ENCODE assay signal across 18 cellular contexts in the genomic region with DNA sequence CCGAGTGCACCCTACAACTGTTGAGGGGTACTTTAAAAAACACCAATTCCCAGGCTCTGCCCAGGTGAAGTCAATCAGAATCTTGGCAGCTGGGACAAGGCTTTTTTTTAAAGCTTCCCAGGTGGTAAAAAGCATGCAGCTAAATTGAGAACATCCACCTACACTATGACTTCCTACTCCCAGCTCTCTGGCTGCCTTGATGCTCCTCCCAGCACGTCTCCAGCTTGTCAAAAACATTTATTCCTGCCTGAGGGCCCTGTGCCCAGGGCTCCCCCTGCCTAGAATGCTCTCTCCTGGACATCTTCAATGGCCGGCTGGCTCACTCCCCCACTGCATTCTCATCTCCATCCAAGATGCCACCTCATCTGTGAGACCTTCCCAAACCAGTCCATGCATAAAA. TPM values are rescaled to one million over a fixed set of nuclear protein-coding genes. Genes with fewer than 3 reads are reported as not detected.
A peak's percentile ranks its signal among the peaks of the same experiment; 100 is the strongest.
DNase-seq lines count a peak whose midpoint lies in the region; ATAC-seq and TF ChIP-seq lines count a peak whose summit lies in the region.
"Had no signal": no experiment of that assay in that cellular context is flagged by ENCODE, and none has a peak within 500 bp of the region (broad histone marks: within the 10 kb centered on the region; RNA-seq: fewer than 3 reads in every experiment).

No MANE protein-coding gene starts in this region.

- peak overlapping the region; percentile 31; the same call in 1 of the 2 replicates for H3K9ac ChIP-seq in Karpas-422 (ENCODE audit: low read length)

- H3K4me2 ChIP-seq in Karpas-422 (ENCODE audit: low read depth, low read length, poor library complexity, severe bottlenecking), result peak overlapping the region; percentile 46

- no peak for DNase-seq in activated naive CD4-positive, alpha-beta T cell (lab: John Stamatoyannopoulos, UW)
- DNase-seq in Karpas-422 (no peak), chondrocyte (ENCODE audit: low spot score) (no peak), NCI-H2081 (lab: John Stamatoyannopoulos, UW) (no peak)
- DNase-seq in stimulated activated naive B cell treated with anti-CD40 and anti-IgM and Interleukin-4, amounts not matched to agents 10 μg/mL and 1 μg/mL and 100 μg/mL, for 72 hours, result no peak
- DNase-seq: Calu3, endodermal cell, KBM-7, NCI-H187, NCI-H774, pancreas, Right ventricle myocardium superior, sigmoid colon had no signal

- H3K4me3 ChIP-seq in Karpas-422 (ENCODE audit: low read length), result no peak overlapping the region
- H3K4me3 ChIP-seq: HAP-1, pancreas, sigmoid colon, tibial nerve had no signal

- H2AFZ ChIP-seq in Karpas-422 (ENCODE audit: low read length), result no peak overlapping the region

- H3K4me3 Mint-ChIP-seq in activated naive CD4-positive, alpha-beta T cell treated with anti-CD3 and anti-CD28 coated beads, Interleukin-2, amount 50 U/mL, for 24 hours, result no peak overlapping the region
- no peak overlapping the region for H3K4me3 Mint-ChIP-seq in chondrocyte (ENCODE audit: unreplicated experiment)
- peak overlapping the region; percentile 32 to 38 for H3K4me3 Mint-ChIP-seq in stimulated activated naive B cell treated with anti-CD40 and anti-IgM and Interleukin-4, amounts not matched to agents 10 μg/mL and 1 μg/mL and 100 μg/mL, for 72 hours
- H3K4me3 Mint-ChIP-seq: endodermal cell had no signal

- H3K36me3 ChIP-seq in Karpas-422 (ENCODE audit: insufficient read depth, low read length), result peaks cover 58% of the 10 kb centered on the region

- peak overlapping the region; percentile 74 for H3K27ac Mint-ChIP-seq in activated naive CD4-positive, alpha-beta T cell treated with anti-CD3 and anti-CD28 coated beads, Interleukin-2, amount 50 U/mL, for 24 hours
- peak overlapping the region; percentile 22 for H3K27ac Mint-ChIP-seq in chondrocyte (ENCODE audit: unreplicated experiment)
- peak overlapping the region; percentile 84 for H3K27ac Mint-ChIP-seq in stimulated activated naive B cell treated with anti-CD40 and anti-IgM and Interleukin-4, amounts not matched to agents 10 μg/mL and 1 μg/mL and 100 μg/mL, for 72 hours
- H3K27ac Mint-ChIP-seq: endodermal cell had no signal

- H3K4me1 Mint-ChIP-seq in activated naive CD4-positive, alpha-beta T cell treated with anti-CD3 and anti-CD28 coated beads, Interleukin-2, amount 50 U/mL, for 24 hours, result peaks cover 90% of the 10 kb centered on the region
- H3K4me1 Mint-ChIP-seq in chondrocyte (ENCODE audit: low read depth), result peaks cover 8% of the 10 kb centered on the region
- H3K4me1 Mint-ChIP-seq in stimulated activated naive B cell treated with anti-CD40 and anti-IgM and Interleukin-4, amounts not matched to agents 10 μg/mL and 1 μg/mL and 100 μg/mL, for 72 hours, result peaks cover 54 to 81% of the 10 kb centered on the region in 2 donors

- peaks cover 28% of the 10 kb centered on the region for H3K4me1 ChIP-seq in Karpas-422 (ENCODE audit: low read length)

- no peaks in the 10 kb centered on the region for H3K9me3 Mint-ChIP-seq in activated naive CD4-positive, alpha-beta T cell treated with anti-CD3 and anti-CD28 coated beads, Interleukin-2, amount 50 U/mL, for 24 hours
- H3K9me3 Mint-ChIP-seq in chondrocyte (ENCODE audit: low read depth), result no peaks in the 10 kb centered on the region
- no peaks in the 10 kb centered on the region for H3K9me3 Mint-ChIP-seq in stimulated activated naive B cell treated with anti-CD40 and anti-IgM and Interleukin-4, amounts not matched to agents 10 μg/mL and 1 μg/mL and 100 μg/mL, for 72 hours
- H3K9me3 Mint-ChIP-seq: endodermal cell had no signal

- no peak for ATAC-seq in stimulated activated naive B cell treated with anti-CD40 and anti-IgM and Interleukin-4, amounts not matched to agents 10 μg/mL and 1 μg/mL and 100 μg/mL, for 72 hours (replicated peaks)
- no peak for ATAC-seq in HG03521 (IDR thresholded peaks at IDR 0.05; ENCODE audit: unreplicated experiment)
- ATAC-seq: pancreas had no signal

- TF ChIP-seq CTCF in chondrocyte (IDR thresholded peaks at IDR 0.05), result no peak

- peaks cover 39% of the 10 kb centered on the region for H3K36me3 Mint-ChIP-seq in activated naive CD4-positive, alpha-beta T cell treated with anti-CD3 and anti-CD28 coated beads, Interleukin-2, amount 50 U/mL, for 24 hours
- peaks cover 30% of the 10 kb centered on the region for H3K36me3 Mint-ChIP-seq in chondrocyte (ENCODE audit: low read depth)
- peaks cover 59 to 89% of the 10 kb centered on the region in 2 donors for H3K36me3 Mint-ChIP-seq in stimulated activated naive B cell treated with anti-CD40 and anti-IgM and Interleukin-4, amounts not matched to agents 10 μg/mL and 1 μg/mL and 100 μg/mL, for 72 hours

- no peaks in the 10 kb centered on the region for H3K9me2 ChIP-seq in Karpas-422 (replicated peaks; ENCODE audit: insufficient read depth, low read length)

- peaks cover 16% of the 10 kb centered on the region for H4K20me1 ChIP-seq in Karpas-422 (ENCODE audit: insufficient read depth, low read depth, low read length)

- H3K27me3 Mint-ChIP-seq in activated naive CD4-positive, alpha-beta T cell treated with anti-CD3 and anti-CD28 coated beads, Interleukin-2, amount 50 U/mL, for 24 hours, result no peaks in the 10 kb centered on the region
- H3K27me3 Mint-ChIP-seq in chondrocyte (ENCODE audit: low read depth), result no peaks in the 10 kb centered on the region
- no peaks in the 10 kb centered on the region for H3K27me3 Mint-ChIP-seq in stimulated activated naive B cell treated with anti-CD40 and anti-IgM and Interleukin-4, amounts not matched to agents 10 μg/mL and 1 μg/mL and 100 μg/mL, for 72 hours

- peak overlapping the region; percentile 46; the same call in 1 of the 2 replicates for H3K27ac ChIP-seq in Karpas-422 (ENCODE audit: low read length)
- H3K27ac ChIP-seq: pancreas, sigmoid colon, tibial nerve, VCaP had no signal

- peaks cover 91% of the 10 kb centered on the region for H3K79me2 ChIP-seq in Karpas-422 (ENCODE audit: low read length)

- H3K27me3 ChIP-seq in Karpas-422 (ENCODE audit: low read length), result no peaks in the 10 kb centered on the region
- H3K27me3 ChIP-seq: pancreas, sigmoid colon, tibial nerve had no signal

- no peaks in the 10 kb centered on the region for H3K9me3 ChIP-seq in Karpas-422 (ENCODE audit: low read length)
- H3K9me3 ChIP-seq: HAP-1, pancreas, sigmoid colon, tibial nerve had no signal

RNA-seq across cellular contexts. Expression of a gene that starts 9.9 kb away (rescaled TPM):
- total RNA-seq in Karpas-422 (2014; rRNA removed; shearing (Covaris generic); ENCODE audit: low replicate concordance), result 10.4 and 18.5 TPM in 2 replicates
- 6.6 to 8.1 TPM (median 7.1 TPM) in 3 replicates for total RNA-seq in chondrocyte

RNA-seq across cellular contexts. Expression of a gene that starts 17.5 kb away (rescaled TPM):
- total RNA-seq in Karpas-422 (2014; rRNA removed; shearing (Covaris generic); ENCODE audit: low replicate concordance), result 59.4 and 71.6 TPM in 2 replicates
- total RNA-seq in chondrocyte, result 49.5 to 102 TPM (median 96.9 TPM) in 3 replicates

RNA-seq across cellular contexts. Expression of a gene that starts 32.6 kb away (rescaled TPM):
- 14.1 and 19.4 TPM in 2 replicates for total RNA-seq in Karpas-422 (2014; rRNA removed; shearing (Covaris generic); ENCODE audit: low replicate concordance)
- total RNA-seq in chondrocyte, result 5.3 to 7.4 TPM (median 5.6 TPM) in 3 replicates

RNA-seq across cellular contexts. Expression of a gene that starts 32.7 kb away (rescaled TPM):
- 0.54 TPM in 1 of 2 replicates, not detected in the other for total RNA-seq in Karpas-422 (2014; rRNA removed; shearing (Covaris generic); ENCODE audit: low replicate concordance)
- total RNA-seq in chondrocyte, result 2.2 to 2.7 TPM (median 2.5 TPM) in 3 replicates

Comparison
In these comparisons a context has a peak if more than half of its experiments do, and no peak if none do; other contexts are left out.
1. H3K27ac Mint-ChIP-seq: peak in every context shown above with its lines; median percentile 84 in stimulated activated naive B cell treated with anti-CD40 and anti-IgM and Interleukin-4, amounts not matched to agents 10 μg/mL and 1 μg/mL and 100 μg/mL, for 72 hours; 74 in activated naive CD4-positive, alpha-beta T cell treated with anti-CD3 and anti-CD28 coated beads, Interleukin-2, amount 50 U/mL, for 24 hours; 22 in chondrocyte.
2. H3K4me3 Mint-ChIP-seq: peak in stimulated activated naive B cell treated with anti-CD40 and anti-IgM and Interleukin-4, amounts not matched to agents 10 μg/mL and 1 μg/mL and 100 μg/mL, for 72 hours (2 of 2); none in activated naive CD4-positive, alpha-beta T cell treated with anti-CD3 and anti-CD28 coated beads, Interleukin-2, amount 50 U/mL, for 24 hours (single experiment) and chondrocyte (single experiment).